30 cellular contexts compared by ENCODE assay signal in the genomic region with DNA sequence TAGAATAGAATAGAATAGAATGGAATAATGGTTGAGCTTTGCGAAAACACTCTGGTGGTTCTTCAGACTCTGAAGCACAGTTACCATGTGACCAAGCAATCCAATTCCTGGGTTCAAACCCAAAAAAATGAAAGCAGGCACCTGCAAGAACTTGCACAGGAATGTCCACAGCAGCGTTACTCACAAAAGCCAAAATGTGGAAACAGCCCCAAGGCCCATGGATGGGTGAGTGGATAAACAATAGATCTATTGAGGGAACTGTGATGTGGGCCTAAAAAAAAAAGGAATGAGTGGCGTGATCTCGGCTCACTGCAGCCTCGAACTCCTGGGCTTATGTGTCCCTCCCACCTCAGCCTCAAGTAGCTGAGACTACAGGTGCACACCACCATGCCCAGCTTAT.
"Had no signal": no experiment of that assay in that cellular context is flagged by ENCODE, and none has a peak within 500 bp of the region (broad histone marks: within the 10 kb centered on the region; RNA-seq: fewer than 3 reads in every experiment).

No MANE protein-coding gene starts in this region.

- H3K4me3 ChIP-seq: ascending aorta, gastroesophageal sphincter, heart right ventricle had no signal

- H3K27ac Mint-ChIP-seq: activated CD4-positive, alpha-beta memory T cell treated with anti-CD3 and anti-CD28 coated beads for 36 hours; activated CD4-positive, alpha-beta T cell treated with anti-CD3 and anti-CD28 coated beads for 36 hours; activated CD4-positive, alpha-beta T cell treated with anti-CD3 and anti-CD28 coated beads, Interleukin-2, amount 10 ng/mL, durations not matched to agents 24 days and 14 days; activated naive CD4-positive, alpha-beta T cell treated with anti-CD3 and anti-CD28 coated beads, Interleukin-2, amount 10 ng/mL, durations not matched to agents 7 days and 5 days; activated naive CD4-positive, alpha-beta T cell treated with anti-CD3 and anti-CD28 coated beads, Interleukin-2, amount 50 U/mL, for 72 hours; activated naive CD8-positive, alpha-beta T cell treated with anti-CD3 and anti-CD28 coated beads, Interleukin-2, amount 10 ng/mL, durations not matched to agents 7 days and 5 days; activated T-cell treated with anti-CD3 and anti-CD28 coated beads, Interleukin-2, amount 50 U/mL, for 24 hours; activated T-cell treated with anti-CD3 and anti-CD28 coated beads, Interleukin-2, amount 50 U/mL, for 72 hours; effector memory CD8-positive, alpha-beta T cell; T-helper 17 cell; T-helper 2 cell treated with Interferon-gamma antibody and Interleukin-4, amounts not matched to agents 5 μg/mL and 100 μg/mL, for 36 hours had no signal

- FAIRE-seq: colon had no signal

- H3K4me1 Mint-ChIP-seq: activated CD4-positive, alpha-beta T cell treated with anti-CD3 and anti-CD28 coated beads for 36 hours; activated CD4-positive, alpha-beta T cell treated with anti-CD3 and anti-CD28 coated beads, Interleukin-2, amount 10 ng/mL, durations not matched to agents 24 days and 14 days; activated naive CD4-positive, alpha-beta T cell treated with anti-CD3 and anti-CD28 coated beads, Interleukin-2, amount 10 ng/mL, durations not matched to agents 7 days and 5 days; activated naive CD8-positive, alpha-beta T cell treated with anti-CD3 and anti-CD28 coated beads, Interleukin-2, amount 10 ng/mL, durations not matched to agents 7 days and 5 days; T-helper 17 cell had no signal

- H3K36me3 Mint-ChIP-seq: activated CD4-positive, alpha-beta memory T cell treated with anti-CD3 and anti-CD28 coated beads for 36 hours; activated naive CD4-positive, alpha-beta T cell treated with anti-CD3 and anti-CD28 coated beads, Interleukin-2, amount 10 ng/mL, durations not matched to agents 7 days and 5 days; activated naive CD4-positive, alpha-beta T cell treated with anti-CD3 and anti-CD28 coated beads, Interleukin-2, amount 50 U/mL, for 72 hours; activated naive CD8-positive, alpha-beta T cell treated with anti-CD3 and anti-CD28 coated beads, Interleukin-2, amount 10 ng/mL, durations not matched to agents 7 days and 5 days; brain had no signal

- H3K4me3 Mint-ChIP-seq: activated CD4-positive, alpha-beta memory T cell treated with anti-CD3 and anti-CD28 coated beads for 36 hours; activated CD4-positive, alpha-beta T cell treated with anti-CD3 and anti-CD28 coated beads for 36 hours; activated CD4-positive, alpha-beta T cell treated with anti-CD3 and anti-CD28 coated beads, Interleukin-2, amount 10 ng/mL, durations not matched to agents 24 days and 14 days; activated naive CD4-positive, alpha-beta T cell treated with anti-CD3 and anti-CD28 coated beads, Interleukin-2, amount 10 ng/mL, durations not matched to agents 7 days and 5 days; activated naive CD8-positive, alpha-beta T cell treated with anti-CD3 and anti-CD28 coated beads, Interleukin-2, amount 10 ng/mL, durations not matched to agents 7 days and 5 days; activated T-cell treated with anti-CD3 and anti-CD28 coated beads, Interleukin-2, amount 50 U/mL, for 24 hours; activated T-cell treated with anti-CD3 and anti-CD28 coated beads, Interleukin-2, amount 50 U/mL, for 72 hours; effector memory CD8-positive, alpha-beta T cell; T-helper 17 cell; T-helper 2 cell treated with Interferon-gamma antibody and Interleukin-4, amounts not matched to agents 5 μg/mL and 100 μg/mL, for 36 hours had no signal

- DNase-seq: activated CD4-positive, alpha-beta memory T cell treated with anti-CD3 and anti-CD28 coated beads for 36 hours; activated CD4-positive, alpha-beta T cell treated with anti-CD3 and anti-CD28 coated beads for 36 hours; activated CD4-positive, alpha-beta T cell treated with anti-CD3 and anti-CD28 coated beads, Interleukin-2, amount 10 ng/mL, durations not matched to agents 24 days and 14 days; activated CD4-positive, CD25-positive, alpha-beta regulatory T cell; activated CD4-positive, CD25-positive, alpha-beta regulatory T cell treated with anti-CD3 and anti-CD28 coated beads, Interleukin-2, amount 50 U/mL, for 72 hours; activated CD8-positive, alpha-beta memory T cell treated with anti-CD3 and anti-CD28 coated beads, Interleukin-2, amount 50 U/mL, for 48 hours; activated gamma-delta T cell; activated naive CD4-positive, alpha-beta T cell; activated naive CD4-positive, alpha-beta T cell treated with anti-CD3 and anti-CD28 coated beads, Interleukin-2, amount 10 ng/mL, durations not matched to agents 7 days and 5 days; activated naive CD8-positive, alpha-beta T cell treated with anti-CD3 and anti-CD28 coated beads, Interleukin-2, amount 10 ng/mL, durations not matched to agents 7 days and 5 days; activated T-cell treated with anti-CD3 and anti-CD28 coated beads for 4 hours; activated T-cell treated with anti-CD3 and anti-CD28 coated beads, Interleukin-2, amount 50 U/mL, for 24 hours; activated T-cell treated with anti-CD3 and anti-CD28 coated beads, Interleukin-2, amount 50 U/mL, for 72 hours; caudate nucleus; cortex of kidney; dermis blood vessel endothelial cell; effector CD4-positive, alpha-beta T cell; effector memory CD8-positive, alpha-beta T cell; foreskin fibroblast; T-helper 1 cell; T-helper 17 cell; T1000 had no signal

- ATAC-seq: activated CD4-positive, alpha-beta T cell treated with anti-CD3 and anti-CD28 coated beads for 36 hours; activated naive CD4-positive, alpha-beta T cell treated with anti-CD3 and anti-CD28 coated beads, Interleukin-2, amount 50 U/mL, for 72 hours; activated T-cell treated with anti-CD3 and anti-CD28 coated beads, Interleukin-2, amount 50 U/mL, for 72 hours; effector memory CD8-positive, alpha-beta T cell; esophagus mucosa; gastroesophageal sphincter; heart right ventricle; T-helper 17 cell had no signal

- H3K27me3 Mint-ChIP-seq: activated CD4-positive, alpha-beta T cell treated with anti-CD3 and anti-CD28 coated beads, Interleukin-2, amount 10 ng/mL, durations not matched to agents 24 days and 14 days; brain had no signal

- H3K9me3 Mint-ChIP-seq: activated CD4-positive, alpha-beta memory T cell treated with anti-CD3 and anti-CD28 coated beads for 36 hours; activated CD4-positive, alpha-beta T cell treated with anti-CD3 and anti-CD28 coated beads, Interleukin-2, amount 10 ng/mL, durations not matched to agents 24 days and 14 days; activated naive CD4-positive, alpha-beta T cell treated with anti-CD3 and anti-CD28 coated beads, Interleukin-2, amount 10 ng/mL, durations not matched to agents 7 days and 5 days; activated naive CD4-positive, alpha-beta T cell treated with anti-CD3 and anti-CD28 coated beads, Interleukin-2, amount 50 U/mL, for 72 hours; activated naive CD8-positive, alpha-beta T cell treated with anti-CD3 and anti-CD28 coated beads, Interleukin-2, amount 10 ng/mL, durations not matched to agents 7 days and 5 days; activated T-cell treated with anti-CD3 and anti-CD28 coated beads, Interleukin-2, amount 50 U/mL, for 24 hours; activated T-cell treated with anti-CD3 and anti-CD28 coated beads, Interleukin-2, amount 50 U/mL, for 72 hours; effector memory CD8-positive, alpha-beta T cell; T-helper 2 cell treated with Interferon-gamma antibody and Interleukin-4, amounts not matched to agents 5 μg/mL and 100 μg/mL, for 36 hours had no signal
